1 cellular context compared by ENCODE assay signal in the genomic region with DNA sequence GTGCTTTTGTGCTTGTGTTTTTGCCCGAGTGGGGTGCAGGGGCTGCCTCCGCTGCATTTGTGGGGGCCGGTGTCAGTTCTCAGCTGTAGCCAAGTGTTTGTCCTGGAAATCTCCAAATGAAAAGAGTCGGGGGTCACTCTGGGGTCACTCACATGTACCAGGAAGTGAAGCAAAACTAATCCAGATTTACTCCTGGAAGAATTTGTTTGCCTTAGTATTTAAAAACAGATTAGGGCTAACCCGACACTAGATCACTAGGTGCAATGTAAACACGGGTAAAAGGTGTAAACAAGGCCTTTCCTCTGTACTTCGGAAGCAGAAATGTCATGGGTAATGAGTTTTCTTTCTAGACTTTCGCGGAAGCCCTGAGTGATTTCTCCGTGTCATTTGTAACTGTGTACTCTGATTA.
TF ChIP-seq lines count a peak whose summit lies in the region.

No MANE protein-coding gene starts in this region.

TF ChIP-seq in HepG2, 621 proteins besides CTCF, POLR2A, EP300 and RAD21 (continued from another document and continues in another):
- TF ChIP-seq, protein P1, sequence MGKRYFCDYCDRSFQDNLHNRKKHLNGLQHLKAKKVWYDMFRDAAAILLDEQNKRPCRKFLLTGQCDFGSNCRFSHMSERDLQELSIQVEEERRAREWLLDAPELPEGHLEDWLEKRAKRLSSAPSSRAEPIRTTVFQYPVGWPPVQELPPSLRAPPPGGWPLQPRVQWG (CRISPR knock-in tag; IDR thresholded peaks at IDR 0.05; ENCODE audit: borderline replicate concordance, low read depth), result no peak
- TF ChIP-seq ZZZ3 (CRISPR knock-in tag; IDR thresholded peaks at IDR 0.05; ENCODE audit: borderline replicate concordance), result no peak
- TF ChIP-seq ZNF740 (CRISPR knock-in tag; IDR thresholded peaks at IDR 0.05), result no peak
- TF ChIP-seq ZNF121 (CRISPR knock-in tag; IDR thresholded peaks at IDR 0.05), result no peak
- TF ChIP-seq ZNF180 (CRISPR knock-in tag; IDR thresholded peaks at IDR 0.05; ENCODE audit: borderline replicate concordance, low read depth), result no peak
- TF ChIP-seq AHDC1 (CRISPR knock-in tag; IDR thresholded peaks at IDR 0.05; ENCODE audit: borderline replicate concordance), result peak; percentile 98; the same call in 1 of the 2 replicates
- no peak for TF ChIP-seq KLF13 (CRISPR knock-in tag; IDR thresholded peaks at IDR 0.05)
- TF ChIP-seq BATF2 (CRISPR knock-in tag; IDR thresholded peaks at IDR 0.05), result no peak
- TF ChIP-seq HDAC6 (IDR thresholded peaks at IDR 0.05; ENCODE audit: low read depth, low read length), result no peak
- TF ChIP-seq MTF2 (CRISPR knock-in tag; IDR thresholded peaks at IDR 0.05; ENCODE audit: borderline replicate concordance), result no peak
- TF ChIP-seq NR1H2 (CRISPR knock-in tag; IDR thresholded peaks at IDR 0.05; ENCODE audit: borderline replicate concordance, low read depth), result no peak; the same call in 1 of the 2 replicates
- TF ChIP-seq ZSCAN21 (CRISPR knock-in tag; IDR thresholded peaks at IDR 0.05; ENCODE audit: borderline replicate concordance), result no peak
- TF ChIP-seq, protein P2, sequence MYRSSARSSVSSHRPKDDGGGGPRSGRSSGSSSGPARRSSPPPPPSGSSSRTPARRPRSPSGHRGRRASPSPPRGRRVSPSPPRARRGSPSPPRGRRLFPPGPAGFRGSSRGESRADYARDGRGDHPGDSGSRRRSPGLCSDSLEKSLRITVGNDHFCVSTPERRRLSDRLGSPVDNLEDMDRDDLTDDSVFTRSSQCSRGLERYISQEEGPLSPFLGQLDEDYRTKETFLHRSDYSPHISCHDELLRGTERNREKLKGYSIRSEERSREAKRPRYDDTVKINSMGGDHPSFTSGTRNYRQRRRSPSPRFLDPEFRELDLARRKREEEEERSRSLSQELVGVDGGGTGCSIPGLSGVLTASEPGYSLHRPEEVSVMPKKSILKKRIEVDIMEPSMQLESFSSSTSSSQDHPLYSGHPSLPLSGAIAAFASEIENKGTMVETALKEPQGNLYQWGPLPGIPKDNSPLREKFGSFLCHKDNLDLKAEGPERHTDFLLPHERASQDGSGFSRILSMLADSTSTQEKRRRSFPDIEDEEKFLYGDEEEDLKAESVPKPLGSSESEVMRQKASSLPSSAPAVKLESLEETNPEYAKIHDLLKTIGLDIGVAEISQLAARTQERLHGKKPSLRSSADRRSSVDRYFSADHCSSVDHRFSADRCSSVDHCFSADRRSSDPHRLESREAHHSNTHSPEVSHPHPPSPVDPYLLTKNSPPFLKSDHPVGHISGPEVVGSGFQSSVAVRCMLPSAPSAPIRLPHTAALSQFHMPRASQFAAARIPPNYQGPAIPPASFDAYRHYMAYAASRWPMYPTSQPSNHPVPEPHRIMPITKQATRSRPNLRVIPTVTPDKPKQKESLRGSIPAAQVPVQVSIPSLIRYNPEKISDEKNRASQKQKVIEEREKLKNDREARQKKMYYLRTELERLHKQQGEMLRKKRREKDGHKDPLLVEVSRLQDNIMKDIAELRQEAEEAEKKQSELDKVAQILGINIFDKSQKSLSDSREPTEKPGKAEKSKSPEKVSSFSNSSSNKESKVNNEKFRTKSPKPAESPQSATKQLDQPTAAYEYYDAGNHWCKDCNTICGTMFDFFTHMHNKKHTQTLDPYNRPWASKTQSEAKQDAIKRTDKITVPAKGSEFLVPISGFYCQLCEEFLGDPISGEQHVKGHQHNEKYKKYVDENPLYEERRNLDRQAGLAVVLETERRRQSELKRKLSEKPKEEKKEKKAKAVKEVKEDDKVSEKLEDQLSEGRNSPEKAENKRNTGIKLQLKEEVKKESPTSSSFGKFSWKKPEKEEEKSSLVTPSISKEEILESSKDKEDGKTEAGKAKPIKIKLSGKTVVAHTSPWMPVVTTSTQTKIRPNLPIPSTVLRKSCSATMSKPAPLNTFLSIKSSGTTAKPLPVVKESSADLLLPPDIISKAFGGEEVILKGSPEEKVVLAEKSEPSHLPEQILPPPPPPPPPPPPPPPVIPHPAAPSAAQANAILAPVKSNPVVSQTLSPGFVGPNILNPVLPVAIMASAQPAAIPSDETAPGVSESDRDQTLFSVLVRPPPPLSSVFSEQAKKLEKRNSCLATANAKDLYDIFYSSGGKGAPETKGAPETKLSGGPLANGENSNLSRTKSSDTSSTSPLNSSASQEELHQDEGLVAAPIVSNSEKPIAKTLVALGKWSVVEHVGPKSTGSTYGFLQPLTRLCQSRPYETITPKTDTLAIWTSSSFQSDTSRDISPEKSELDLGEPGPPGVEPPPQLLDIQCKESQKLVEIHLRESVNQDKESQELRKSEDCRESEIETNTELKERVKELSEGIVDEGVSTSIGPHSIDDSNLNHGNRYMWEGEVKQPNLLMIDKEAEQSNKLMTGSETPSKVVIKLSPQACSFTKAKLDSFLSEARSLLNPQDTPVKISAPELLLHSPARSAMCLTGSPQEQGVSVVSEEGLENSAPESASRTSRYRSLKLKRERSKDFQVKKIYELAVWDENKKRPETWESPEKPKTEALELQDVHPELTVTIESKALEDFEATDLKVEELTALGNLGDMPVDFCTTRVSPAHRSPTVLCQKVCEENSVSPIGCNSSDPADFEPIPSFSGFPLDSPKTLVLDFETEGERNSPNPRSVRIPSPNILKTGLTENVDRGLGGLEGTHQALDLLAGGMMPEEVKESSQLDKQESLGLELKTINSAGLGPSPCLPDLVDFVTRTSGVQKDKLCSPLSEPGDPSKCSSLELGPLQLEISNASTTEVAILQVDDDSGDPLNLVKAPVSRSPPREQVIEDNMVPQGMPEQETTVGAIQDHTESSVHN (CRISPR knock-in tag; IDR thresholded peaks at IDR 0.05), result no peak
- no peak for TF ChIP-seq SOX6 (IDR thresholded peaks at IDR 0.05)
- TF ChIP-seq SOX6 (CRISPR knock-in tag; IDR thresholded peaks at IDR 0.05), result peak; percentile 95
- no peak for TF ChIP-seq NFYC (CRISPR knock-in tag; IDR thresholded peaks at IDR 0.05)
- peak; percentile 100 for TF ChIP-seq ZNF609 (CRISPR knock-in tag; IDR thresholded peaks at IDR 0.05; ENCODE audit: borderline replicate concordance)
- TF ChIP-seq MEIS2 (CRISPR knock-in tag; IDR thresholded peaks at IDR 0.05), result peak; percentile 95
- no peak for TF ChIP-seq FOXM1 (CRISPR knock-in tag; IDR thresholded peaks at IDR 0.05)
- no peak for TF ChIP-seq MZF1 (CRISPR knock-in tag; IDR thresholded peaks at IDR 0.05; ENCODE audit: borderline replicate concordance)
- TF ChIP-seq, protein P3, sequence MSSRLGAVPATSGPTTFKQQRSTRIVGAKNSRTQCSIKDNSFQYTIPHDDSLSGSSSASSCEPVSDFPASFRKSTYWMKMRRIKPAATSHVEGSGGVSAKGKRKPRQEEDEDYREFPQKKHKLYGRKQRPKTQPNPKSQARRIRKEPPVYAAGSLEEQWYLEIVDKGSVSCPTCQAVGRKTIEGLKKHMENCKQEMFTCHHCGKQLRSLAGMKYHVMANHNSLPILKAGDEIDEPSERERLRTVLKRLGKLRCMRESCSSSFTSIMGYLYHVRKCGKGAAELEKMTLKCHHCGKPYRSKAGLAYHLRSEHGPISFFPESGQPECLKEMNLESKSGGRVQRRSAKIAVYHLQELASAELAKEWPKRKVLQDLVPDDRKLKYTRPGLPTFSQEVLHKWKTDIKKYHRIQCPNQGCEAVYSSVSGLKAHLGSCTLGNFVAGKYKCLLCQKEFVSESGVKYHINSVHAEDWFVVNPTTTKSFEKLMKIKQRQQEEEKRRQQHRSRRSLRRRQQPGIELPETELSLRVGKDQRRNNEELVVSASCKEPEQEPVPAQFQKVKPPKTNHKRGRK (CRISPR knock-in tag; IDR thresholded peaks at IDR 0.05), result no peak
- TF ChIP-seq POLR2AphosphoS2 (IDR thresholded peaks at IDR 0.05; ENCODE audit: low read depth, low read length), result no peak
- TF ChIP-seq JDP2 (CRISPR knock-in tag; IDR thresholded peaks at IDR 0.05; ENCODE audit: borderline replicate concordance), result no peak
- TF ChIP-seq HNRNPLL (IDR thresholded peaks at IDR 0.05; ENCODE audit: low read depth, low read length, poor library complexity, severe bottlenecking), result no peak
- TF ChIP-seq, protein P4, sequence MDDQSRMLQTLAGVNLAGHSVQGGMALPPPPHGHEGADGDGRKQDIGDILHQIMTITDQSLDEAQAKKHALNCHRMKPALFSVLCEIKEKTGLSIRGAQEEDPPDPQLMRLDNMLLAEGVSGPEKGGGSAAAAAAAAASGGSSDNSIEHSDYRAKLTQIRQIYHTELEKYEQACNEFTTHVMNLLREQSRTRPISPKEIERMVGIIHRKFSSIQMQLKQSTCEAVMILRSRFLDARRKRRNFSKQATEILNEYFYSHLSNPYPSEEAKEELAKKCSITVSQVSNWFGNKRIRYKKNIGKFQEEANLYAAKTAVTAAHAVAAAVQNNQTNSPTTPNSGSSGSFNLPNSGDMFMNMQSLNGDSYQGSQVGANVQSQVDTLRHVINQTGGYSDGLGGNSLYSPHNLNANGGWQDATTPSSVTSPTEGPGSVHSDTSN (CRISPR knock-in tag; IDR thresholded peaks at IDR 0.05; ENCODE audit: borderline replicate concordance), result no peak
